8 cellular contexts compared by ENCODE assay signal in genomic region chr15:73983211-73983727, GRCh38. TPM values are rescaled to one million over a fixed set of nuclear protein-coding genes. Genes with fewer than 3 reads are reported as not detected.
DNase-seq lines count a peak whose midpoint lies in the region; ATAC-seq and TF ChIP-seq lines count a peak whose summit lies in the region.

No MANE protein-coding gene starts in this region.

- no peaks in the 10 kb centered on the region for H3K27me3 Mint-ChIP-seq in nephron (ENCODE audit: low read depth)

- no peak overlapping the region for H3K4me3 ChIP-seq in MG63

- H3K27me3 ChIP-seq in MG63, result no peaks in the 10 kb centered on the region

- TF ChIP-seq CTCF in nephron (IDR thresholded peaks at IDR 0.05; ENCODE audit: unreplicated experiment in 3 of 3), result no peak

- ATAC-seq in GM18502 (IDR thresholded peaks at IDR 0.05; ENCODE audit: poor library complexity, unreplicated experiment), result no peak
- no peak for ATAC-seq in GM19395 (IDR thresholded peaks at IDR 0.05; ENCODE audit: unreplicated experiment)

- no peaks in the 10 kb centered on the region for H3K9me3 Mint-ChIP-seq in nephron

- DNase-seq in AG08396 (ENCODE audit: low spot score) (peak; percentile 76), MG63 (peak; percentile 95), dedifferentiated amniotic fluid mesenchymal stem cell (ENCODE audit: extremely low spot score) (peak; percentile 82), NCI-H2227 treated with DMSO at 0.1 percent for 48 hours (lab: John Stamatoyannopoulos, UW) (no peak)
- DNase-seq in stimulated activated CD4-positive, alpha-beta T cell treated with anti-CD3 and anti-CD28 coated beads, Interleukin-2, amount 100 ng/mL, for 48 hours, result no peak

- peak overlapping the region in 2 of 3 experiments; percentile 54 to 56 for H3K4me3 Mint-ChIP-seq in nephron

- H3K36me3 Mint-ChIP-seq in nephron (ENCODE audit: low read depth), result no peaks in the 10 kb centered on the region

- peak overlapping the region; percentile 88 to 99 (median 97) for H3K27ac Mint-ChIP-seq in nephron

- no peaks in the 10 kb centered on the region for H3K9me3 ChIP-seq in MG63

- peaks cover 68% of the 10 kb centered on the region for H3K4me1 Mint-ChIP-seq in nephron

- peaks cover 31% of the 10 kb centered on the region for H3K36me3 ChIP-seq in MG63

RNA-seq across cellular contexts. Expression of gene STOML1, which starts 8.8 kb away (rescaled TPM):
- 45.3 and 53.1 TPM in 2 replicates for total RNA-seq in MG63 (2014; rRNA removed; shearing (Covaris generic); ENCODE audit: low replicate concordance)

RNA-seq across cellular contexts. Expression of gene PML, which starts 11.2 kb away (rescaled TPM):
- 19.5 and 39.8 TPM in 2 replicates for total RNA-seq in MG63 (2014; rRNA removed; shearing (Covaris generic); ENCODE audit: low replicate concordance)

RNA-seq across cellular contexts. Expression of gene LOXL1, which starts 57.0 kb away (rescaled TPM):
- total RNA-seq in MG63 (2014; rRNA removed; shearing (Covaris generic); ENCODE audit: low replicate concordance), result 206 and 224 TPM in 2 replicates

Comparison
In these comparisons a context has a peak if more than half of its experiments do, and no peak if none do; other contexts are left out.
1. DNase-seq: peak in AG08396 (single experiment), MG63 (single experiment) and dedifferentiated amniotic fluid mesenchymal stem cell (single experiment); none in NCI-H2227 treated with DMSO at 0.1 percent for 48 hours (single experiment) and stimulated activated CD4-positive, alpha-beta T cell treated with anti-CD3 and anti-CD28 coated beads, Interleukin-2, amount 100 ng/mL, for 48 hours (0 of 2).